15 cellular contexts compared by ENCODE assay signal in genomic region chr9:75013735-75014134, GRCh38. TPM values are rescaled to one million over a fixed set of nuclear protein-coding genes. Genes with fewer than 3 reads are reported as not detected.
DNase-seq lines count a peak whose midpoint lies in the region; ATAC-seq, FAIRE-seq and TF ChIP-seq lines count a peak whose summit lies in the region.
"Had no signal": no experiment of that assay in that cellular context is flagged by ENCODE, and none has a peak within 500 bp of the region (broad histone marks: within the 10 kb centered on the region; RNA-seq: fewer than 3 reads in every experiment).

No MANE protein-coding gene starts in this region.

- ATAC-seq in activated CD8-positive, alpha-beta T cell treated with anti-CD3 and anti-CD28 coated beads, Interleukin-2, amount 10 ng/mL, durations not matched to agents 7 days and 5 days, result no peak
- no peak for ATAC-seq in activated CD8-positive, alpha-beta T cell treated with anti-CD3 and anti-CD28 coated beads for 36 hours
- no peak for ATAC-seq in naive thymus-derived CD4-positive, alpha-beta T cell
- ATAC-seq in lower lobe of right lung, result no peak
- ATAC-seq: HCT116 had no signal

- TF ChIP-seq CTCF in activated CD8-positive, alpha-beta T cell treated with anti-CD3 and anti-CD28 coated beads for 36 hours (IDR thresholded peaks at IDR 0.05), result no peak
- TF ChIP-seq CTCF in colonic mucosa (IDR thresholded peaks at IDR 0.05) (no peak), lower lobe of right lung (IDR thresholded peaks at IDR 0.05) (no peak)

- H3K4me3 Mint-ChIP-seq in activated CD8-positive, alpha-beta T cell treated with anti-CD3 and anti-CD28 coated beads, Interleukin-2, amount 10 ng/mL, durations not matched to agents 7 days and 5 days, result no peak overlapping the region
- no peak overlapping the region for H3K4me3 Mint-ChIP-seq in activated CD8-positive, alpha-beta T cell treated with anti-CD3 and anti-CD28 coated beads for 36 hours
- peak overlapping the region in 3 of 8 donors; percentile 32 to 41 (median 36) for H3K4me3 Mint-ChIP-seq in CD4-positive, alpha-beta memory T cell
- peak overlapping the region in 4 of 10 donors; percentile 9 to 69 (median 42) for H3K4me3 Mint-ChIP-seq in naive thymus-derived CD4-positive, alpha-beta T cell

- no peaks in the 10 kb centered on the region for H3K27me3 Mint-ChIP-seq in activated CD8-positive, alpha-beta T cell treated with anti-CD3 and anti-CD28 coated beads, Interleukin-2, amount 10 ng/mL, durations not matched to agents 7 days and 5 days (ENCODE audit: low read depth)
- no peaks in the 10 kb centered on the region for H3K27me3 Mint-ChIP-seq in activated CD8-positive, alpha-beta T cell treated with anti-CD3 and anti-CD28 coated beads for 36 hours
- no peaks in the 10 kb centered on the region for H3K27me3 Mint-ChIP-seq in CD4-positive, alpha-beta memory T cell
- H3K27me3 Mint-ChIP-seq in naive thymus-derived CD4-positive, alpha-beta T cell, result no peaks in the 10 kb centered on the region
- H3K27me3 Mint-ChIP-seq: CD4-positive, CD25-positive, alpha-beta regulatory T cell had no signal

- CTCF ChIA-PET in activated CD8-positive, alpha-beta T cell treated with anti-CD3 and anti-CD28 coated beads, Interleukin-2, amount 10 ng/mL, durations not matched to agents 7 days and 5 days (lab: Charles Lee), result interaction anchor here (0.7 to 4.6 kb wide), 9 partner anchors 9 to 240 kb away, joined by 3 to 25 read pairs (median 5); partner anchors contain the start of genes C9orf40 and CARNMT1
- CTCF ChIA-PET in activated CD8-positive, alpha-beta T cell treated with anti-CD3 and anti-CD28 coated beads for 36 hours (lab: Charles Lee), result interaction anchor here (0.9 to 2.2 kb wide), 5 partner anchors 11 to 240 kb away, joined by 3 to 12 read pairs (median 6); partner anchors contain the start of gene CARNMT1
- CTCF ChIA-PET in CD4-positive, alpha-beta memory T cell (lab: Charles Lee; ENCODE audit: partially characterized antibody), result interaction anchor here (0.7 to 2.8 kb wide), 6 partner anchors 11 to 241 kb away, joined by 3 to 14 read pairs (median 3); partner anchors contain the start of gene CARNMT1
- CTCF ChIA-PET in naive thymus-derived CD4-positive, alpha-beta T cell (lab: Charles Lee), result interaction anchor here (0.7 to 2.8 kb wide), 3 partner anchors 15 to 241 kb away, joined by 3 to 8 read pairs (median 4); no protein-coding TSS in a partner anchor

- DNase-seq in activated CD8-positive, alpha-beta T cell treated with anti-CD3 and anti-CD28 coated beads, Interleukin-2, amount 10 ng/mL, durations not matched to agents 7 days and 5 days, result no peak
- no peak for DNase-seq in activated CD8-positive, alpha-beta T cell treated with anti-CD3 and anti-CD28 coated beads for 36 hours
- DNase-seq in CD4-positive, alpha-beta memory T cell, result peak in 2 of 5 donors; percentile 9 to 10
- DNase-seq in H54 (ENCODE audit: insufficient read length, low spot score), result no peak
- DNase-seq in naive thymus-derived CD4-positive, alpha-beta T cell, result no peak
- no peak for DNase-seq in colonic mucosa
- no peak for DNase-seq in NCI-H146 (lab: John Stamatoyannopoulos, UW)
- no peak for DNase-seq in lower lobe of right lung
- DNase-seq: ACHN; Caco-2; CD4-positive, CD25-positive, alpha-beta regulatory T cell; DMS53; GF-D8 had no signal

- no peak overlapping the region for H3K9ac ChIP-seq in colonic mucosa (ENCODE audit: low read depth in 2 of 2, low read length in 2 of 2)
- H3K9ac ChIP-seq: BLaER1 treated with 17β-estradiol and CSF1 and Interleukin-3, amounts not matched to agents 10 nM and 100 nM had no signal

- no peaks in the 10 kb centered on the region for H3K9me3 ChIP-seq in CD4-positive, alpha-beta memory T cell (ENCODE audit: control insufficient read depth in 1 of 2, low read length in 2 of 2)
- H3K9me3 ChIP-seq in naive thymus-derived CD4-positive, alpha-beta T cell (ENCODE audit: control insufficient read depth in 2 of 3, low read length in 3 of 3), result no peaks in the 10 kb centered on the region
- H3K9me3 ChIP-seq in colonic mucosa, result no peaks in the 10 kb centered on the region
- H3K9me3 ChIP-seq in lower lobe of right lung, result no peaks in the 10 kb centered on the region
- H3K9me3 ChIP-seq: BLaER1 treated with 17β-estradiol and CSF1 and Interleukin-3, amounts not matched to agents 10 nM and 100 nM; Caco-2 had no signal

- H3K36me3 Mint-ChIP-seq in activated CD8-positive, alpha-beta T cell treated with anti-CD3 and anti-CD28 coated beads, Interleukin-2, amount 10 ng/mL, durations not matched to agents 7 days and 5 days (ENCODE audit: low read depth), result peaks cover 35% of the 10 kb centered on the region
- H3K36me3 Mint-ChIP-seq in activated CD8-positive, alpha-beta T cell treated with anti-CD3 and anti-CD28 coated beads for 36 hours (ENCODE audit: low read depth), result peaks cover 33% of the 10 kb centered on the region
- peaks cover 11 to 30% of the 10 kb centered on the region in 2 donors for H3K36me3 Mint-ChIP-seq in CD4-positive, alpha-beta memory T cell
- peaks cover 0 to 27% (median 12%) of the 10 kb centered on the region in 5 donors for H3K36me3 Mint-ChIP-seq in naive thymus-derived CD4-positive, alpha-beta T cell

- no peaks in the 10 kb centered on the region for H3K27me3 ChIP-seq in CD4-positive, alpha-beta memory T cell (ENCODE audit: insufficient read depth, low read length)
- H3K27me3 ChIP-seq in naive thymus-derived CD4-positive, alpha-beta T cell (ENCODE audit: control insufficient read depth in 2 of 2, insufficient read depth in 2 of 2, low read length in 2 of 2), result no peaks in the 10 kb centered on the region
- H3K27me3 ChIP-seq in colonic mucosa (no peaks in the 10 kb centered on the region), lower lobe of right lung (ENCODE audit: low read depth) (no peaks in the 10 kb centered on the region)
- H3K27me3 ChIP-seq: BLaER1 treated with 17β-estradiol and CSF1 and Interleukin-3, amounts not matched to agents 10 nM and 100 nM had no signal

- peaks cover 29% of the 10 kb centered on the region for H3K4me1 ChIP-seq in CD4-positive, alpha-beta memory T cell (ENCODE audit: insufficient read depth, low read length)
- peaks cover 9 to 21% of the 10 kb centered on the region in 2 donors for H3K4me1 ChIP-seq in naive thymus-derived CD4-positive, alpha-beta T cell (ENCODE audit: control insufficient read depth in 2 of 2, insufficient read depth in 2 of 2, low read length in 2 of 2)
- H3K4me1 ChIP-seq in colonic mucosa, result no peaks in the 10 kb centered on the region
- H3K4me1 ChIP-seq in lower lobe of right lung, result no peaks in the 10 kb centered on the region
- H3K4me1 ChIP-seq: BLaER1 treated with 17β-estradiol and CSF1 and Interleukin-3, amounts not matched to agents 10 nM and 100 nM; Caco-2 had no signal

- no peak overlapping the region for H3K27ac ChIP-seq in CD4-positive, alpha-beta memory T cell (ENCODE audit: low read depth, low read length)
- H3K27ac ChIP-seq in naive thymus-derived CD4-positive, alpha-beta T cell (ENCODE audit: low read depth, low read length), result no peak overlapping the region
- H3K27ac ChIP-seq in colonic mucosa (no peak overlapping the region), lower lobe of right lung (no peak overlapping the region)
- H3K27ac ChIP-seq: BLaER1 treated with 17β-estradiol and CSF1 and Interleukin-3, amounts not matched to agents 10 nM and 100 nM had no signal

- intact Hi-C loops in activated CD8-positive, alpha-beta T cell treated with anti-CD3 and anti-CD28 coated beads for 36 hours (cut with micrococcal nuclease), result no loop called here
- intact Hi-C loops in CD4-positive, alpha-beta memory T cell (cut with micrococcal nuclease), result no loop called here
- intact Hi-C loops in naive thymus-derived CD4-positive, alpha-beta T cell (cut with micrococcal nuclease), result loop anchor here in 1 of 2 donors (2.0 kb wide), 1 partner anchor 13 kb away; no protein-coding TSS in a partner anchor
- intact Hi-C loops in colonic mucosa (cut with DNase I), result no loop called here
- intact Hi-C loops in lower lobe of right lung (cut with DNase I), result no loop called here

- no peak for TF ChIP-seq POLR2A in H54 (IDR thresholded peaks at IDR 0.05; ENCODE audit: low read depth, low read length)

- H3K36me3 ChIP-seq in CD4-positive, alpha-beta memory T cell (ENCODE audit: insufficient read depth, low read length), result no peaks in the 10 kb centered on the region
- peaks cover 0 to 19% (median 0%) of the 10 kb centered on the region in 3 experiments for H3K36me3 ChIP-seq in naive thymus-derived CD4-positive, alpha-beta T cell (ENCODE audit: control insufficient read depth in 2 of 3, insufficient read depth in 3 of 3, low read length in 3 of 3)
- H3K36me3 ChIP-seq in colonic mucosa (no peaks in the 10 kb centered on the region), lower lobe of right lung (no peaks in the 10 kb centered on the region)

- peak; percentile 83 for FAIRE-seq in H54 (lab: Jason Lieb, UNC)

- POLR2A ChIA-PET in activated CD8-positive, alpha-beta T cell treated with anti-CD3 and anti-CD28 coated beads, Interleukin-2, amount 10 ng/mL, durations not matched to agents 7 days and 5 days (lab: Charles Lee), result interaction anchor here (0.6 kb wide), 1 partner anchor 9 kb away, joined by 3 read pairs; no protein-coding TSS in a partner anchor
- POLR2A ChIA-PET in activated CD8-positive, alpha-beta T cell treated with anti-CD3 and anti-CD28 coated beads for 36 hours (lab: Charles Lee), result interaction anchor here (1.7 kb wide), 1 partner anchor 13 kb away, joined by 9 read pairs; the partner anchor contains the start of gene CARNMT1
- POLR2A ChIA-PET in CD4-positive, alpha-beta memory T cell (lab: Charles Lee; ENCODE audit: partially characterized antibody), result interaction anchor here (3.9 kb wide), 1 partner anchor 14 kb away, joined by 26 read pairs; the partner anchor contains the start of gene CARNMT1
- POLR2A ChIA-PET in naive thymus-derived CD4-positive, alpha-beta T cell (lab: Charles Lee), result interaction anchor here (0.6 to 2.9 kb wide), 2 partner anchors 14 to 57 kb away, joined by 4 to 16 read pairs; partner anchors contain the start of gene CARNMT1

- peaks cover 33% of the 10 kb centered on the region for H3K4me1 Mint-ChIP-seq in activated CD8-positive, alpha-beta T cell treated with anti-CD3 and anti-CD28 coated beads, Interleukin-2, amount 10 ng/mL, durations not matched to agents 7 days and 5 days (ENCODE audit: low read depth)
- peaks cover 34% of the 10 kb centered on the region for H3K4me1 Mint-ChIP-seq in activated CD8-positive, alpha-beta T cell treated with anti-CD3 and anti-CD28 coated beads for 36 hours (ENCODE audit: low read depth)
- H3K4me1 Mint-ChIP-seq in CD4-positive, alpha-beta memory T cell, result peaks cover 25 to 46% (median 39%) of the 10 kb centered on the region in 4 donors
- peaks cover 14 to 51% (median 38%) of the 10 kb centered on the region in 7 donors for H3K4me1 Mint-ChIP-seq in naive thymus-derived CD4-positive, alpha-beta T cell

- peak overlapping the region; percentile 13 for H3K27ac Mint-ChIP-seq in activated CD8-positive, alpha-beta T cell treated with anti-CD3 and anti-CD28 coated beads, Interleukin-2, amount 10 ng/mL, durations not matched to agents 7 days and 5 days
- no peak overlapping the region for H3K27ac Mint-ChIP-seq in activated CD8-positive, alpha-beta T cell treated with anti-CD3 and anti-CD28 coated beads for 36 hours
- H3K27ac Mint-ChIP-seq in CD4-positive, alpha-beta memory T cell, result peak overlapping the region in 4 of 7 donors; percentile 61 to 85 (median 82)
- H3K27ac Mint-ChIP-seq in naive thymus-derived CD4-positive, alpha-beta T cell, result peak overlapping the region in 8 of 9 donors; percentile 21 to 88 (median 50)

- no peaks in the 10 kb centered on the region for H3K9me3 Mint-ChIP-seq in activated CD8-positive, alpha-beta T cell treated with anti-CD3 and anti-CD28 coated beads, Interleukin-2, amount 10 ng/mL, durations not matched to agents 7 days and 5 days (ENCODE audit: insufficient read depth)
- no peaks in the 10 kb centered on the region for H3K9me3 Mint-ChIP-seq in activated CD8-positive, alpha-beta T cell treated with anti-CD3 and anti-CD28 coated beads for 36 hours
- H3K9me3 Mint-ChIP-seq in CD4-positive, alpha-beta memory T cell, result no peaks in the 10 kb centered on the region
- H3K9me3 Mint-ChIP-seq in naive thymus-derived CD4-positive, alpha-beta T cell, result no peaks in the 10 kb centered on the region
- H3K9me3 Mint-ChIP-seq: CD4-positive, CD25-positive, alpha-beta regulatory T cell had no signal

- no peak overlapping the region for H3K4me3 ChIP-seq in CD4-positive, alpha-beta memory T cell (ENCODE audit: low read length in 2 of 2)
- H3K4me3 ChIP-seq in naive thymus-derived CD4-positive, alpha-beta T cell (ENCODE audit: low read length), result no peak overlapping the region
- H3K4me3 ChIP-seq in colonic mucosa (no peak overlapping the region), lower lobe of right lung (no peak overlapping the region)
- H3K4me3 ChIP-seq: BLaER1 treated with 17β-estradiol and CSF1 and Interleukin-3, amounts not matched to agents 10 nM and 100 nM had no signal

RNA-seq across cellular contexts. Expression of gene CARNMT1, which starts 14.4 kb away (rescaled TPM):
- 10 to 100 TPM; 30.9 to 34.0 TPM for total RNA-seq in activated CD8-positive, alpha-beta T cell treated with anti-CD3 and anti-CD28 coated beads, Interleukin-2, amount 10 ng/mL, durations not matched to agents 7 days and 5 days
- total RNA-seq in activated CD8-positive, alpha-beta T cell treated with anti-CD3 and anti-CD28 coated beads for 36 hours, result 10 to 100 TPM; 31.8 to 37.6 TPM
- 10 to 100 TPM; 28.7 to 29.4 TPM for total RNA-seq in CD4-positive, alpha-beta memory T cell
- 10 to 100 TPM; 12.5 to 12.9 TPM for polyA plus RNA-seq in CD4-positive, alpha-beta memory T cell
- 10 to 100 TPM; 15.0 to 38.1 (median 29.4) TPM for total RNA-seq in naive thymus-derived CD4-positive, alpha-beta T cell
- polyA plus RNA-seq in naive thymus-derived CD4-positive, alpha-beta T cell, result 10 to 100 TPM in 1 of 2 donors, 1 to 10 TPM in 1; 7.8 to 12.6 TPM
- total RNA-seq in colonic mucosa, result 10 to 100 TPM; 21.6 to 22.9 TPM
- total RNA-seq in lower lobe of right lung, result 14.5 TPM
